2 cellular contexts compared by ENCODE assay signal in the genomic region with DNA sequence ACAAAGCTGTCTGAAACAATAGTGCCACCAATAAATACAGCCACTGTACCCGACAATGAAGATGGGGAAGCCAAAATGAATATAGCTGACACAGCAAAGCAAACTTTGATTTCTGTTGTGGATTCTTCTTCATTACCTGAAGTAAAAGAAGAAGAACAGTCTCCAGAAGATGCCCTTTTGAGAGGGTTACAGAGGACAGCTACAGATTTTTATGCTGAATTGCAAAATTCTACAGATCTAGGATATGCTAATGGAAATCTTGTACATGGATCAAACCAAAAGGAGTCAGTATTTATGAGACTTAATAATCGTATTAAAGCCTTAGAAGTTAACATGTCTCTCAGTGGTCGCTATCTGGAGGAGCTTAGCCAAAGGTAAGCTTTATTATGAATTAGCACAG.
TF ChIP-seq lines count a peak whose summit lies in the region.

No MANE protein-coding gene starts in this region.

TF ChIP-seq in H1, 55 proteins besides CTCF, POLR2A, EP300 and RAD21:
- TF ChIP-seq JUND (IDR thresholded peaks at IDR 0.05; ENCODE audit: low read length) (no peak), RNF2 (IDR thresholded peaks at IDR 0.05; ENCODE audit: borderline replicate concordance, low read depth, low read length, missing control alignments, poor library complexity, severe bottlenecking) (no peak), MAFK (IDR thresholded peaks at IDR 0.05; ENCODE audit: low read depth, low read length) (peak; percentile 27; the same call in 1 of the 2 replicates)
TF ChIP-seq in H1: peak in this region for 1.

TF ChIP-seq in HEK293T, 16 proteins besides CTCF, POLR2A, EP300 and RAD21:
- TF ChIP-seq ELF4 (IDR thresholded peaks at IDR 0.05) = no peak
- no peak for TF ChIP-seq SP1 (IDR thresholded peaks at IDR 0.05)
- TF ChIP-seq NFRKB (IDR thresholded peaks at IDR 0.05) = no peak
- TF ChIP-seq TARDBP (IDR thresholded peaks at IDR 0.05) = no peak
- no peak for TF ChIP-seq SUZ12 (IDR thresholded peaks at IDR 0.05)
- no peak for TF ChIP-seq BHLHE40 (IDR thresholded peaks at IDR 0.05; ENCODE audit: borderline replicate concordance)
- TF ChIP-seq LEF1 (IDR thresholded peaks at IDR 0.05; ENCODE audit: borderline replicate concordance) = no peak
- no peak for TF ChIP-seq FOXA1 (IDR thresholded peaks at IDR 0.05)
- TF ChIP-seq CTBP1 (IDR thresholded peaks at IDR 0.05; ENCODE audit: borderline replicate concordance) = no peak
